In genomic region chr4:90292438-90292837, GRCh38 we compare ENCODE assay signal across 31 cellular contexts.
"Had no signal": no experiment of that assay in that cellular context is flagged by ENCODE, and none has a peak within 500 bp of the region (broad histone marks: within the 10 kb centered on the region; RNA-seq: fewer than 3 reads in every experiment).

No MANE protein-coding gene starts in this region.

- H3K4me1 Mint-ChIP-seq: natural killer cell; nephron; neural progenitor cell; stimulated activated naive CD8-positive, alpha-beta T cell treated with anti-CD3 and anti-CD28 coated beads, Interleukin-15, amount 100 ng/mL, for 72 hours had no signal

- H3K9me3 Mint-ChIP-seq: natural killer cell; nephron; neural progenitor cell; stimulated activated memory B cell treated with anti-CD40 and anti-IgM and Interleukin-4, amounts not matched to agents 10 μg/mL and 1 μg/mL and 100 μg/mL, for 72 hours; stimulated activated naive CD8-positive, alpha-beta T cell treated with anti-CD3 and anti-CD28 coated beads, Interleukin-15, amount 100 ng/mL, for 72 hours; type B pancreatic cell had no signal

- H2AFZ ChIP-seq: neural progenitor cell, parathyroid adenoma had no signal

- H3K36me3 ChIP-seq: neural progenitor cell, ovary, spleen, suprapubic skin, tibial artery, transverse colon, upper lobe of right lung, uterus had no signal

- H3K9me3 ChIP-seq: ovary, psoas muscle, spleen, suprapubic skin, testis, tibial artery, transverse colon, upper lobe of right lung, uterus had no signal

- H3K4me3 ChIP-seq: neural progenitor cell, ovary, psoas muscle, skin epidermis, smooth muscle cell, spleen, suprapubic skin, testis, tibial artery, transverse colon, upper lobe of right lung, uterus had no signal

- H3K9ac ChIP-seq: neural progenitor cell, parathyroid adenoma had no signal

- H3K4me1 ChIP-seq: neural progenitor cell, parathyroid adenoma, psoas muscle, suprapubic skin, testis, tibial artery, transverse colon, upper lobe of right lung, uterus had no signal

- H3K27ac ChIP-seq: neural progenitor cell, ovary, parathyroid adenoma, psoas muscle, skin epidermis, spleen, suprapubic skin, testis, tibial artery, transverse colon, upper lobe of right lung, uterus had no signal

- DNase-seq: natural killer cell; occipital lobe; ovary; posterior cingulate gyrus; psoas muscle; right cardiac atrium; spleen; stimulated activated CD4-positive, alpha-beta T cell treated with anti-CD3 and anti-CD28 coated beads, Interleukin-12 subunit alpha, Interleukin-12 subunit beta, amount 100 ng/mL, for 4 hours; stimulated activated CD4-positive, alpha-beta T cell treated with anti-CD3 and anti-CD28 coated beads, Interleukin-1b, Interleukin-23, amount 100 ng/mL, for 48 hours; stimulated activated CD4-positive, alpha-beta T cell treated with anti-CD3 and anti-CD28 coated beads, Interleukin-4, amount 100 ng/mL, for 1 hour; stimulated activated CD4-positive, alpha-beta T cell treated with anti-CD3 and anti-CD28 coated beads, Interleukin-4, amount 100 ng/mL, for 4 hours; stimulated activated CD8-positive, alpha-beta memory T cell treated with anti-CD3 and anti-CD28 coated beads, Interleukin-4, amount 100 ng/mL, for 48 hours; stimulated activated naive CD4-positive, alpha-beta T cell; stimulated activated naive CD8-positive, alpha-beta T cell treated with anti-CD3 and anti-CD28 coated beads, Interleukin-15, amount 100 ng/mL, for 72 hours; stimulated activated naive CD8-positive, alpha-beta T cell treated with anti-CD3 and anti-CD28 coated beads, Interleukin-15, Interleukin-2, amounts not matched to agents 100 U/mL and 50 U/mL, for 24 hours; substantia nigra; testis; tibial artery; transverse colon; upper lobe of right lung; uterus had no signal

- H3K27me3 ChIP-seq: neural progenitor cell, ovary, spleen, suprapubic skin, testis, tibial artery, transverse colon, upper lobe of right lung, uterus had no signal

- H3K27me3 Mint-ChIP-seq: progenitor cell of endocrine pancreas; stimulated activated memory B cell treated with anti-CD40 and anti-IgM and Interleukin-4, amounts not matched to agents 10 μg/mL and 1 μg/mL and 100 μg/mL, for 72 hours; stimulated activated naive CD8-positive, alpha-beta T cell treated with anti-CD3 and anti-CD28 coated beads, Interleukin-15, amount 100 ng/mL, for 72 hours; type B pancreatic cell had no signal

- H3K4me2 ChIP-seq: neural progenitor cell, smooth muscle cell had no signal

- ATAC-seq: natural killer cell; psoas muscle; right cardiac atrium; sciatic nerve; stimulated activated memory B cell treated with anti-CD40 and anti-IgM and Interleukin-4, amounts not matched to agents 10 μg/mL and 1 μg/mL and 100 μg/mL, for 72 hours; stimulated activated naive CD8-positive, alpha-beta T cell treated with anti-CD3 and anti-CD28 coated beads, Interleukin-15, amount 100 ng/mL, for 72 hours; stimulated activated naive CD8-positive, alpha-beta T cell treated with anti-CD3 and anti-CD28 coated beads, Interleukin-15, Interleukin-2, amounts not matched to agents 100 U/mL and 50 U/mL, for 24 hours; upper lobe of right lung had no signal

- H3K27ac Mint-ChIP-seq: natural killer cell; nephron; neural progenitor cell; progenitor cell of endocrine pancreas; stimulated activated memory B cell treated with anti-CD40 and anti-IgM and Interleukin-4, amounts not matched to agents 10 μg/mL and 1 μg/mL and 100 μg/mL, for 72 hours; stimulated activated naive CD8-positive, alpha-beta T cell treated with anti-CD3 and anti-CD28 coated beads, Interleukin-15, amount 100 ng/mL, for 72 hours; type B pancreatic cell had no signal

- H3K79me2 ChIP-seq: parathyroid adenoma had no signal

- H3K4me3 Mint-ChIP-seq: natural killer cell; nephron; neural progenitor cell; stimulated activated memory B cell treated with anti-CD40 and anti-IgM and Interleukin-4, amounts not matched to agents 10 μg/mL and 1 μg/mL and 100 μg/mL, for 72 hours; stimulated activated naive CD8-positive, alpha-beta T cell treated with anti-CD3 and anti-CD28 coated beads, Interleukin-15, amount 100 ng/mL, for 72 hours; type B pancreatic cell had no signal
